26 cellular contexts compared by ENCODE assay signal in the genomic region with DNA sequence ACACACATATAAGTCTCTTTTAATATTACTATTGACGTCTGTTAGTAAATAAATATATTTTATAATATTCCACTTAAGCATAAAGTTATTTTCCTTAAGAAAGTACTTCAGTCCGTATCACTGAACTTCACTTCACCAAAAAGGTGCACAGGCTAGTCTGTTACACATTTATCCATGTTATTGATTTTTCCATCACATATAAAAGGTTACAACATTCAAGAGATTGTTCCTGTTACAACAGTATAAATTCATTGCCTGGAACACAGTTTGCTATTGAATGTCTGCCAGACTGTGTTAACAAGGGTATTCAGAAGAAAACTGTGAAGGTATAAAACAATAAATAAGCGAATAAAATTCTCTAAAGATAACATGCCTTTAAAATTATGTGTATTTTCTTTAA.
"Had no signal": no experiment of that assay in that cellular context is flagged by ENCODE, and none has a peak within 500 bp of the region (broad histone marks: within the 10 kb centered on the region; RNA-seq: fewer than 3 reads in every experiment).

No MANE protein-coding gene starts in this region.

- ATAC-seq: activated CD8-positive, alpha-beta T cell treated with anti-CD3 and anti-CD28 coated beads, Interleukin-2, amount 10 ng/mL, durations not matched to agents 7 days and 5 days; activated naive CD4-positive, alpha-beta T cell treated with anti-CD3 and anti-CD28 coated beads, Interleukin-2, amount 50 U/mL, for 72 hours; activated T-cell treated with anti-CD3 and anti-CD28 coated beads, Interleukin-2, amount 50 U/mL, for 4 hours; Panc1 had no signal

- DNase-seq: activated CD4-positive, alpha-beta T cell treated with anti-CD3 and anti-CD28 coated beads, Interleukin-2, amount 10 ng/mL, durations not matched to agents 24 days and 14 days; activated CD4-positive, alpha-beta T cell treated with anti-CD3 and anti-CD28 coated beads, Interleukin-2, amount 50 U/mL, for 48 hours; activated CD8-positive, alpha-beta T cell treated with anti-CD3 and anti-CD28 coated beads, Interleukin-2, amount 10 ng/mL, durations not matched to agents 7 days and 5 days; activated gamma-delta T cell treated with Interleukin-2 at 50 U/mL for 16 hours; activated naive CD4-positive, alpha-beta T cell treated with anti-CD3 and anti-CD28 coated beads for 36 hours; activated T-cell treated with anti-CD3 and anti-CD28 coated beads, Interleukin-2, amount 50 U/mL, for 4 hours; adrenal gland; caudate nucleus; cerebellar nuclear complex; Kasumi-1; KG1; MG63; NCI-H1048; NCI-H1417; NCI-H146; NCI-H187; NCI-H2029 treated with DMSO at 0.1 percent for 48 hours; NCI-H2107; NCI-H446; NCI-H510A treated with DMSO at 0.1 percent for 48 hours; NCI-H526 treated with DMSO at 0.1 percent for 48 hours; NCI-H774; SHP77; SJCRH30 had no signal
